Comparison of ENCODE assay signal across 8 cellular contexts in genomic region chr14:65179918-65180724, GRCh38.
DNase-seq lines count a peak whose midpoint lies in the region; ATAC-seq and TF ChIP-seq lines count a peak whose summit lies in the region.

No MANE protein-coding gene starts in this region.

- no peak overlapping the region for H3K27ac Mint-ChIP-seq in mesothelial cell of epicardium

- ATAC-seq in GM18909 (IDR thresholded peaks at IDR 0.05; ENCODE audit: poor library complexity, unreplicated experiment) (peak; percentile 93), HG03064 (IDR thresholded peaks at IDR 0.05; ENCODE audit: low read depth, unreplicated experiment) (peak; percentile 93)

- no peak overlapping the region for H3K4me3 ChIP-seq in SU-DHL-6 (ENCODE audit: insufficient read depth, low read length, poor library complexity, severe bottlenecking)

- peak; percentile 89 for DNase-seq in A172 (ENCODE audit: low spot score)
- DNase-seq in fibroblast of gingiva (ENCODE audit: low read depth): peak; percentile 71
- DNase-seq in stimulated activated CD4-positive, alpha-beta T cell treated with anti-CD3 and anti-CD28 coated beads, Interleukin-12 subunit alpha, Interleukin-12 subunit beta, amount 100 ng/mL, for 4 hours: peak; percentile 15
- no peak for DNase-seq in NCI-H1417 treated with DMSO at 0.1 percent for 48 hours (lab: John Stamatoyannopoulos, UW)
- no peak for DNase-seq in mesothelial cell of epicardium (ENCODE audit: low spot score in 2 of 2, unreplicated experiment in 2 of 2)

- TF ChIP-seq CTCF in SU-DHL-6 (IDR thresholded peaks at IDR 0.05; ENCODE audit: insufficient read depth, low read length, poor library complexity, severe bottlenecking): no peak
- TF ChIP-seq CTCF in mesothelial cell of epicardium (IDR thresholded peaks at IDR 0.05; ENCODE audit: unreplicated experiment): no peak

- peaks cover 15% of the 10 kb centered on the region for H3K9me3 Mint-ChIP-seq in mesothelial cell of epicardium

- peak overlapping the region; percentile 45 for H3K4me2 ChIP-seq in SU-DHL-6 (ENCODE audit: low read depth, low read length, poor library complexity, severe bottlenecking)

- H3K4me1 Mint-ChIP-seq in mesothelial cell of epicardium: peaks cover 8% of the 10 kb centered on the region

- no peaks in the 10 kb centered on the region for H3F3A ChIP-seq in SU-DHL-6 (ENCODE audit: insufficient read depth)

- H2AFZ ChIP-seq in SU-DHL-6 (ENCODE audit: low read depth, low read length, severe bottlenecking): peak overlapping the region; percentile 55

- H3K27ac ChIP-seq in SU-DHL-6 (ENCODE audit: low read depth, low read length): peak overlapping the region; percentile 72

- no peaks in the 10 kb centered on the region for H3K27me3 ChIP-seq in SU-DHL-6 (ENCODE audit: low read length)

- H3K36me3 Mint-ChIP-seq in mesothelial cell of epicardium: peaks cover 2% of the 10 kb centered on the region

- H3K27me3 Mint-ChIP-seq in mesothelial cell of epicardium (ENCODE audit: low read depth): peaks cover 6% of the 10 kb centered on the region

- H4K20me1 ChIP-seq in SU-DHL-6 (ENCODE audit: low read depth, low read length): no peaks in the 10 kb centered on the region

- H3K79me2 ChIP-seq in SU-DHL-6 (ENCODE audit: insufficient read depth, low read length): no peaks in the 10 kb centered on the region

- peaks cover 8% of the 10 kb centered on the region; the same call in 1 of the 2 replicates for H3K36me3 ChIP-seq in SU-DHL-6 (ENCODE audit: low read length)

- H3K9ac ChIP-seq in SU-DHL-6 (ENCODE audit: low read length): peak overlapping the region; percentile 28; the same call in 1 of the 2 replicates

- no peaks in the 10 kb centered on the region for H3K9me2 ChIP-seq in SU-DHL-6 (replicated peaks; ENCODE audit: insufficient read depth, low read length)

- no peak overlapping the region for H3K4me3 Mint-ChIP-seq in mesothelial cell of epicardium

- H3K9me3 ChIP-seq in SU-DHL-6 (ENCODE audit: insufficient read depth, low read length): peaks cover 15% of the 10 kb centered on the region

Comparison
In these comparisons a context has a peak if more than half of its experiments do, and no peak if none do; other contexts are left out.
1. DNase-seq: peak in A172 (single experiment), fibroblast of gingiva (single experiment) and stimulated activated CD4-positive, alpha-beta T cell treated with anti-CD3 and anti-CD28 coated beads, Interleukin-12 subunit alpha, Interleukin-12 subunit beta, amount 100 ng/mL, for 4 hours (single experiment); none in NCI-H1417 treated with DMSO at 0.1 percent for 48 hours (single experiment) and mesothelial cell of epicardium (0 of 2).